13 cellular contexts compared by ENCODE assay signal in genomic region chr13:26061947-26062346, GRCh38. TPM values are rescaled to one million over a fixed set of nuclear protein-coding genes. Genes with fewer than 3 reads are reported as not detected.
A peak's percentile ranks its signal among the peaks of the same experiment; 100 is the strongest.
DNase-seq lines count a peak whose midpoint lies in the region; ATAC-seq and TF ChIP-seq lines count a peak whose summit lies in the region.
"Had no signal": no experiment of that assay in that cellular context is flagged by ENCODE, and none has a peak within 500 bp of the region (broad histone marks: within the 10 kb centered on the region; RNA-seq: fewer than 3 reads in every experiment).

No MANE protein-coding gene starts in this region.

- H3K4me1 Mint-ChIP-seq in MCF 10A (ENCODE audit: insufficient read depth, unreplicated experiment) = peaks cover 13% of the 10 kb centered on the region

- H3K4me3 ChIP-seq in breast epithelium (no peak overlapping the region), astrocyte of the spinal cord (ENCODE audit: low read depth, low read length) (no peak overlapping the region), right cardiac atrium (ENCODE audit: low read length) (no peak overlapping the region), WERI-Rb-1 (ENCODE audit: low read depth, low read length) (no peak overlapping the region)
- H3K4me3 ChIP-seq: A549, SK-N-MC had no signal

- CTCF ChIA-PET in MCF 10A (lab: Yijun Ruan, JAX) = interaction anchor here (0.5 to 5.5 kb wide), 28 partner anchors 9 to 1036 kb away, joined by 3 to 46 read pairs (median 4); no protein-coding TSS in a partner anchor

- H3K4me3 Mint-ChIP-seq in MCF 10A (ENCODE audit: unreplicated experiment) = no peak overlapping the region
- H3K4me3 Mint-ChIP-seq: activated naive CD4-positive, alpha-beta T cell treated with anti-CD3 and anti-CD28 coated beads for 36 hours had no signal

- no peaks in the 10 kb centered on the region for H3K27me3 Mint-ChIP-seq in MCF 10A (ENCODE audit: insufficient read depth, unreplicated experiment)

- intact Hi-C loops in MCF 10A (cut with micrococcal nuclease) (loop anchor here (1.0 to 10.0 kb wide), 4 partner anchors 157 to 551 kb away; no protein-coding TSS in a partner anchor), breast epithelium (cut with DNase I; ENCODE audit: low total_unique reads) (no loop called here), right cardiac atrium (cut with DNase I) (loop anchor here in 3 of 4 donors (5.0 kb wide), 1 partner anchor 490 kb away; no protein-coding TSS in a partner anchor), posterior vena cava (cut with DNase I) (loop anchor here in 1 of 2 donors (5.0 to 10.0 kb wide), 2 partner anchors 77 to 490 kb away; no protein-coding TSS in a partner anchor)

- no peak overlapping the region for H3K27ac ChIP-seq in breast epithelium
- no peak overlapping the region for H3K27ac ChIP-seq in right cardiac atrium (ENCODE audit: low read length)
- no peak overlapping the region for H3K27ac ChIP-seq in WERI-Rb-1
- H3K27ac ChIP-seq: A549, SK-N-MC had no signal

- DNase-seq in MCF 10A (ENCODE audit: unreplicated experiment) (peak; percentile 60), breast epithelium (ENCODE audit: low spot score in 2 of 2) (no peak), astrocyte of the spinal cord (ENCODE audit: low read depth, low spot score) (peak; percentile 92), right cardiac atrium (no peak), stromal cell of bone marrow (ENCODE audit: low read depth) (peak; percentile 87), WERI-Rb-1 (no peak), posterior vena cava (ENCODE audit: low spot score) (no peak)
- no peak for DNase-seq in effector CD4-positive, alpha-beta T cell
- DNase-seq: activated CD4-positive, alpha-beta T cell treated with anti-CD3 and anti-CD28 coated beads, Interleukin-2, amount 50 U/mL, for 1 hour; activated naive CD4-positive, alpha-beta T cell treated with anti-CD3 and anti-CD28 coated beads for 36 hours; effector CD8-positive, alpha-beta T cell had no signal

- no peaks in the 10 kb centered on the region for H3K9me3 Mint-ChIP-seq in MCF 10A (ENCODE audit: unreplicated experiment)
- H3K9me3 Mint-ChIP-seq: activated naive CD4-positive, alpha-beta T cell treated with anti-CD3 and anti-CD28 coated beads for 36 hours had no signal

- no peak for TF ChIP-seq POLR2A in breast epithelium (IDR thresholded peaks at IDR 0.05)

- POLR2A ChIA-PET in MCF 10A (lab: Yijun Ruan, JAX) = interaction anchor here (0.6 kb wide), 1 partner anchor 487 kb away, joined by 3 read pairs; no protein-coding TSS in a partner anchor

- H3K27ac Mint-ChIP-seq in MCF 10A (ENCODE audit: low read depth, unreplicated experiment) = no peak overlapping the region
- H3K27ac Mint-ChIP-seq: activated naive CD4-positive, alpha-beta T cell treated with anti-CD3 and anti-CD28 coated beads for 36 hours had no signal

- no TSS peak for BruUV-seq in MCF 10A (replicated peaks; lab: Mats Ljungman, UMichigan)

- H3K4me1 ChIP-seq in breast epithelium = no peaks in the 10 kb centered on the region
- no peaks in the 10 kb centered on the region for H3K4me1 ChIP-seq in right cardiac atrium (ENCODE audit: control insufficient read depth, insufficient read depth, low read length)
- H3K4me1 ChIP-seq: A549 had no signal

- H3K27me3 ChIP-seq in breast epithelium = no peaks in the 10 kb centered on the region
- no peaks in the 10 kb centered on the region for H3K27me3 ChIP-seq in right cardiac atrium (ENCODE audit: control insufficient read depth, insufficient read depth)
- H3K27me3 ChIP-seq in WERI-Rb-1 (ENCODE audit: insufficient read depth, low read depth, severe bottlenecking) = no peaks in the 10 kb centered on the region

- peak; percentile 33 to 47 for ATAC-seq in right cardiac atrium
- ATAC-seq: A549 had no signal

- 74% methylated on average over 6 of the region's 6 CpGs for WGBS in right cardiac atrium

- in situ Hi-C loops in astrocyte of the spinal cord (cut with HindIII; ENCODE audit: low sequenced_read_pairs) = no loop called here

- H3K36me3 Mint-ChIP-seq in MCF 10A (ENCODE audit: insufficient read depth, unreplicated experiment) = no peaks in the 10 kb centered on the region

- TF ChIP-seq CTCF in MCF 10A (IDR thresholded peaks at IDR 0.05; ENCODE audit: unreplicated experiment) (no peak), breast epithelium (IDR thresholded peaks at IDR 0.05) (no peak), astrocyte of the spinal cord (IDR thresholded peaks at IDR 0.05; ENCODE audit: low read depth, low read length) (no peak), WERI-Rb-1 (IDR thresholded peaks at IDR 0.05; ENCODE audit: low read depth, low read length) (no peak)

- H3K9me3 ChIP-seq in breast epithelium = no peaks in the 10 kb centered on the region
- no peaks in the 10 kb centered on the region for H3K9me3 ChIP-seq in right cardiac atrium (ENCODE audit: control insufficient read depth, low read length)
- H3K9me3 ChIP-seq in WERI-Rb-1 (ENCODE audit: severe bottlenecking) = no peaks in the 10 kb centered on the region
- H3K9me3 ChIP-seq: A549 had no signal

- H3K36me3 ChIP-seq in breast epithelium (no peaks in the 10 kb centered on the region), WERI-Rb-1 (no peaks in the 10 kb centered on the region)

RNA-seq across cellular contexts. Expression of gene SHISA2, which starts 10.1 kb away (rescaled TPM):
- 0.86 and 1.2 TPM in 2 replicates for total RNA-seq in MCF 10A (2022)
- total RNA-seq in breast epithelium = 10 to 100 TPM in 1 of 3 donors, 1 to 10 TPM in 1, under 1 TPM in 1; 0.64 to 43.8 (median 2.6) TPM
- under 1 TPM in 3 of 4 donors, not detected in 1; 0.12 to 0.34 (median 0.22) TPM for total RNA-seq in right cardiac atrium
- 0.07 TPM for polyA plus RNA-seq in right cardiac atrium
- 1 to 10 TPM in 1 of 2 donors, under 1 TPM in 1; 0.97 to 1.2 TPM for total RNA-seq in posterior vena cava
- polyA plus RNA-seq: A549 had no signal

Comparison
In these comparisons a context has a peak if more than half of its experiments do, and no peak if none do; other contexts are left out.
1. DNase-seq: peak in MCF 10A (single experiment), astrocyte of the spinal cord (single experiment) and stromal cell of bone marrow (single experiment); none in breast epithelium (0 of 2), right cardiac atrium (0 of 3), WERI-Rb-1 (single experiment), effector CD4-positive, alpha-beta T cell (single experiment) and posterior vena cava (single experiment).